16 cellular contexts compared by ENCODE assay signal in the genomic region with DNA sequence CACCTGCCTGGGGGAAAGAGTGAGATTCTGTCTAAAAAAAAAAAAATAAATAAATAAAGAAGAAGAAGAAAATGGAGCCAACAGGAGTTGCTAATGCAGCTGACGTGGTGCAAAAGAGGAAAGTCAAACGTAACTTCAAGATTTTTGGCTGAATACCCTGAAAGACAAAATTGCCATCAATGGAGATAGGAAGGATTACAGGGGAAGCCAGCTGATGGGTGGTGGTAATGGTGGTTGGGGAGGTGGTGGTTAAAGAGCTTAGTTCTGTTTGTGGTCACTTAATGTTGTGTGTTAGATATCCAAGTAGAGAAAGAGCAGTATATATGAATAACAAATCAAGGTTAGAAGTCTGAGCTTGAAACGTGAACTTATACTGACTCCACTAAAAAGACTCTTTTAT.
A peak's percentile ranks its signal among the peaks of the same experiment; 100 is the strongest.
DNase-seq lines count a peak whose midpoint lies in the region; ATAC-seq, FAIRE-seq and TF ChIP-seq lines count a peak whose summit lies in the region.
"Had no signal": no experiment of that assay in that cellular context is flagged by ENCODE, and none has a peak within 500 bp of the region (broad histone marks: within the 10 kb centered on the region; RNA-seq: fewer than 3 reads in every experiment).

No MANE protein-coding gene starts in this region.

- POLR2A ChIA-PET in OCI-LY7 (lab: Charles Lee), result interaction anchor here (0.6 to 5.6 kb wide), 16 partner anchors 8 to 92 kb away, joined by 3 to 47 read pairs (median 4); no protein-coding TSS in a partner anchor

- no peak overlapping the region for H3K9ac ChIP-seq in mesenchymal stem cell (ENCODE audit: low read length)

- H3K79me1 ChIP-seq in mesenchymal stem cell (replicated peaks; ENCODE audit: low read length, poor library complexity, severe bottlenecking), result no peaks in the 10 kb centered on the region

- H2BK120ac ChIP-seq in mesenchymal stem cell (ENCODE audit: low read depth, low read length), result no peak overlapping the region

- H3K27ac Mint-ChIP-seq in stimulated activated naive B cell treated with anti-CD40 and anti-IgM and Interleukin-4, amounts not matched to agents 10 μg/mL and 1 μg/mL and 100 μg/mL, for 72 hours, result peak overlapping the region; percentile 14
- H3K27ac Mint-ChIP-seq: CD4-positive, CD25-positive, alpha-beta regulatory T cell had no signal

- H2AFZ ChIP-seq in OCI-LY7 (ENCODE audit: low read length) (peak overlapping the region; percentile 94), mesenchymal stem cell (ENCODE audit: low read depth, low read length) (no peak overlapping the region)

- H2BK5ac ChIP-seq in mesenchymal stem cell (ENCODE audit: low read depth, low read length, poor library complexity, severe bottlenecking), result no peak overlapping the region

- H3K36me3 Mint-ChIP-seq in stimulated activated naive B cell treated with anti-CD40 and anti-IgM and Interleukin-4, amounts not matched to agents 10 μg/mL and 1 μg/mL and 100 μg/mL, for 72 hours, result peaks cover 14 to 46% of the 10 kb centered on the region in 2 donors
- H3K36me3 Mint-ChIP-seq: CD4-positive, CD25-positive, alpha-beta regulatory T cell had no signal

- no peaks in the 10 kb centered on the region for H3K27me3 ChIP-seq in pancreas
- H3K27me3 ChIP-seq in mesenchymal stem cell (ENCODE audit: control insufficient read depth in 1 of 2, insufficient read depth in 1 of 2, low read length in 2 of 2), result no peaks in the 10 kb centered on the region

- H3K9me2 ChIP-seq in OCI-LY7 (ENCODE audit: insufficient read depth, low read length), result no peaks in the 10 kb centered on the region

- CTCF ChIA-PET in OCI-LY7 (lab: Charles Lee; ENCODE audit: unreplicated experiment), result interaction anchor here (0.6 to 1.1 kb wide), 2 partner anchors 14 to 30 kb away, joined by 3 to 4 read pairs; no protein-coding TSS in a partner anchor

- H3K4me1 Mint-ChIP-seq in stimulated activated naive B cell treated with anti-CD40 and anti-IgM and Interleukin-4, amounts not matched to agents 10 μg/mL and 1 μg/mL and 100 μg/mL, for 72 hours, result peaks cover 46 to 54% of the 10 kb centered on the region in 2 donors
- H3K4me1 Mint-ChIP-seq: CD4-positive, CD25-positive, alpha-beta regulatory T cell had no signal

- 85 to 86% methylated on average over 3 of the region's 3 CpGs for WGBS in pancreas, 2 donors
- WGBS in mesenchymal stem cell, result 93% methylated on average over 2 of the region's 3 CpGs

- no peak overlapping the region for H3K18ac ChIP-seq in mesenchymal stem cell (ENCODE audit: low read depth in 1 of 2, low read length in 2 of 2)

- H3K9me3 ChIP-seq in OCI-LY7 (ENCODE audit: low read length) (peaks cover 14% of the 10 kb centered on the region; the same call in 1 of the 2 replicates), pancreas (no peaks in the 10 kb centered on the region), mesenchymal stem cell (ENCODE audit: control insufficient read depth, low read length) (no peaks in the 10 kb centered on the region)

- TF ChIP-seq POLR2A in GM12891 (IDR thresholded peaks at IDR 0.05; ENCODE audit: low read depth, low read length), result no peak

- H3K4me1 ChIP-seq in OCI-LY7 (ENCODE audit: insufficient read depth, low read length, poor library complexity, severe bottlenecking) (peaks cover 59% of the 10 kb centered on the region), pancreas (no peaks in the 10 kb centered on the region), mesenchymal stem cell (ENCODE audit: control insufficient read depth, insufficient read depth, low read depth, low read length) (no peaks in the 10 kb centered on the region)

- intact Hi-C loops in OCI-LY7 (cut with micrococcal nuclease; ENCODE audit: unreplicated experiment), result loop anchor here (5.0 kb wide), 2 partner anchors 93 to 223 kb away; partner anchors contain the start of gene ARHGAP24
- intact Hi-C loops in pancreas (cut with DNase I), result no loop called here

- H2BK12ac ChIP-seq in mesenchymal stem cell (ENCODE audit: low read length in 2 of 2), result no peak overlapping the region

- H4K8ac ChIP-seq in mesenchymal stem cell (ENCODE audit: low read length), result no peak overlapping the region

- peak overlapping the region; percentile 99 for H3K27ac ChIP-seq in OCI-LY7 (ENCODE audit: low read depth, low read length, poor library complexity, severe bottlenecking)
- peak overlapping the region; percentile 39 for H3K27ac ChIP-seq in caudate nucleus (ENCODE audit: low read depth, low read length)
- no peak overlapping the region for H3K27ac ChIP-seq in pancreas
- no peak overlapping the region for H3K27ac ChIP-seq in mesenchymal stem cell (ENCODE audit: low read length, poor library complexity, severe bottlenecking)

- TF ChIP-seq CTCF in OCI-LY7 (conservative IDR thresholded peaks at IDR 0.05; ENCODE audit: low read length) (no peak), pancreas (IDR thresholded peaks at IDR 0.05) (no peak)

- peaks cover 11% of the 10 kb centered on the region for H3K36me3 ChIP-seq in OCI-LY7 (ENCODE audit: insufficient read depth, low read length)
- H3K36me3 ChIP-seq in pancreas, result no peaks in the 10 kb centered on the region
- H3K36me3 ChIP-seq in mesenchymal stem cell (ENCODE audit: control insufficient read depth in 1 of 2, insufficient read depth in 2 of 2, low read depth in 1 of 2, low read length in 2 of 2), result no peaks in the 10 kb centered on the region

- no peaks in the 10 kb centered on the region for H3K27me3 Mint-ChIP-seq in stimulated activated naive B cell treated with anti-CD40 and anti-IgM and Interleukin-4, amounts not matched to agents 10 μg/mL and 1 μg/mL and 100 μg/mL, for 72 hours
- H3K27me3 Mint-ChIP-seq: CD4-positive, CD25-positive, alpha-beta regulatory T cell had no signal

- no peak overlapping the region for H2BK15ac ChIP-seq in mesenchymal stem cell (ENCODE audit: low read depth, poor library complexity, severe bottlenecking)

- peak; percentile 68 for FAIRE-seq in GM12891 (lab: Jason Lieb, UNC)
- no peak for FAIRE-seq in pancreas (lab: Jason Lieb, UNC)
- FAIRE-seq: K562, RCC 7860 had no signal

- H4K20me1 ChIP-seq in OCI-LY7 (ENCODE audit: insufficient read depth, low read length), result no peaks in the 10 kb centered on the region

- H3K4me3 ChIP-seq in OCI-LY7 (ENCODE audit: low read depth, low read length, poor library complexity, severe bottlenecking), result no peak overlapping the region
- no peak overlapping the region for H3K4me3 ChIP-seq in pancreas
- no peak overlapping the region for H3K4me3 ChIP-seq in mesenchymal stem cell (ENCODE audit: insufficient read depth in 1 of 2, low read depth in 1 of 2, low read length in 2 of 2)
- H3K4me3 ChIP-seq: K562 had no signal

- ATAC-seq in stimulated activated naive B cell treated with anti-CD40 and anti-IgM and Interleukin-4, amounts not matched to agents 10 μg/mL and 1 μg/mL and 100 μg/mL, for 72 hours (replicated peaks), result no peak
- ATAC-seq in pancreas, result no peak
- ATAC-seq: K562, SK-N-SH treated with all-trans-retinoic acid at 6 μM for 48 hours had no signal

- no peak overlapping the region for H3K14ac ChIP-seq in mesenchymal stem cell (ENCODE audit: low read length in 2 of 2)

- H4K91ac ChIP-seq in mesenchymal stem cell (ENCODE audit: low read length), result no peak overlapping the region

- DNase-seq in GM12891 (ENCODE audit: insufficient read length, low spot score) (no peak), OCI-LY7 (ENCODE audit: low spot score) (no peak), caudate nucleus (lab: John Stamatoyannopoulos, UW) (no peak), NCI-H774 (lab: John Stamatoyannopoulos, UW) (no peak), pancreas (no peak), mesenchymal stem cell (no peak)
- DNase-seq in stimulated activated naive B cell treated with anti-CD40 and anti-IgM and Interleukin-4, amounts not matched to agents 10 μg/mL and 1 μg/mL and 100 μg/mL, for 72 hours, result no peak
- DNase-seq: CD4-positive, CD25-positive, alpha-beta regulatory T cell; GOT3; NCI-H1048; NCI-H2081 treated with DMSO at 0.1 percent for 48 hours; NCI-H510A; SHP77 had no signal

- H3K4me3 Mint-ChIP-seq in stimulated activated naive B cell treated with anti-CD40 and anti-IgM and Interleukin-4, amounts not matched to agents 10 μg/mL and 1 μg/mL and 100 μg/mL, for 72 hours, result no peak overlapping the region
- H3K4me3 Mint-ChIP-seq: CD4-positive, CD25-positive, alpha-beta regulatory T cell had no signal

- H3K23ac ChIP-seq in mesenchymal stem cell (ENCODE audit: low read length in 2 of 2), result no peak overlapping the region

- no peak overlapping the region for H3K4ac ChIP-seq in mesenchymal stem cell (ENCODE audit: low read depth in 1 of 2, low read length in 2 of 2)

- no peaks in the 10 kb centered on the region for H3K79me2 ChIP-seq in OCI-LY7 (ENCODE audit: insufficient read depth, low read depth, low read length)

- no peak overlapping the region for H2AK5ac ChIP-seq in mesenchymal stem cell (ENCODE audit: low read length, severe bottlenecking)

- H3K4me2 ChIP-seq in OCI-LY7 (ENCODE audit: low read length), result peak overlapping the region; percentile 72
- H3K4me2 ChIP-seq in mesenchymal stem cell (ENCODE audit: low read length, poor library complexity, severe bottlenecking), result no peak overlapping the region

- H3K9me3 Mint-ChIP-seq in stimulated activated naive B cell treated with anti-CD40 and anti-IgM and Interleukin-4, amounts not matched to agents 10 μg/mL and 1 μg/mL and 100 μg/mL, for 72 hours, result peaks cover 16 to 18% of the 10 kb centered on the region in 2 donors

- no TSS peak for BruUV-seq in OCI-LY7 (replicated peaks; lab: Mats Ljungman, UMichigan)

TF ChIP-seq in GM12891, 5 proteins besides CTCF, POLR2A, EP300 and RAD21:
- no peak for TF ChIP-seq POU2F2 (IDR thresholded peaks at IDR 0.05; ENCODE audit: low read depth, low read length)
- TF ChIP-seq SPI1 (IDR thresholded peaks at IDR 0.05; ENCODE audit: low read depth, low read length), result no peak
- no peak for TF ChIP-seq POLR2AphosphoS5 (IDR thresholded peaks at IDR 0.05; ENCODE audit: low read depth, low read length)
- TF ChIP-seq TAF1 (IDR thresholded peaks at IDR 0.05; ENCODE audit: low read depth, low read length), result no peak
- TF ChIP-seq PAX5 (IDR thresholded peaks at IDR 0.05; ENCODE audit: insufficient read depth, low read length, severe bottlenecking), result no peak

Comparison
In these comparisons a context has a peak if more than half of its experiments do, and no peak if none do; other contexts are left out.
1. H3K27ac ChIP-seq: peak in OCI-LY7 (single experiment) and caudate nucleus (single experiment); none in pancreas (0 of 4) and mesenchymal stem cell (single experiment).